Comparison of ENCODE assay signal across 8 cellular contexts in genomic region chr12:110583137-110584059, GRCh38.
DNase-seq lines count a peak whose midpoint lies in the region; ATAC-seq and FAIRE-seq lines count a peak whose summit lies in the region.

Gene PPTC7 (minus strand): TSS chr12:110583318. CDS start chr12:110583031, 287 bp downstream.

- peak within 1 kb of the TSS; percentile 82 for H3K4me3 ChIP-seq in effector memory CD4-positive, alpha-beta T cell (ENCODE audit: insufficient read depth, low read depth, low read length, poor library complexity, severe bottlenecking)

- peak; percentile 42 for FAIRE-seq in HTR-8/SVneo (lab: Jason Lieb, UNC)

- no peaks in the 10 kb centered on the region for H3K9me3 ChIP-seq in effector memory CD4-positive, alpha-beta T cell (ENCODE audit: control insufficient read depth, low read length)

- peaks cover 44% of the 10 kb centered on the region for H3K4me1 ChIP-seq in effector memory CD4-positive, alpha-beta T cell (ENCODE audit: control insufficient read depth, insufficient read depth, low read length, poor library complexity, severe bottlenecking)

- no peaks in the 10 kb centered on the region for H3K36me3 ChIP-seq in effector memory CD4-positive, alpha-beta T cell (ENCODE audit: control insufficient read depth, insufficient read depth, low read length)

- peak within 1 kb of the TSS; percentile 96 for H3K27ac ChIP-seq in effector memory CD4-positive, alpha-beta T cell (ENCODE audit: insufficient read depth, low read length, poor library complexity, severe bottlenecking)

- peak; percentile 77 for ATAC-seq in GM21360 (IDR thresholded peaks at IDR 0.05; ENCODE audit: unreplicated experiment)

- DNase-seq in COLO668 (lab: John Stamatoyannopoulos, UW; ENCODE audit: unreplicated experiment) (peak; percentile 97), HTR-8/SVneo (ENCODE audit: insufficient read length, low spot score) (peak; percentile 94), NOMO-1 treated with DMSO at 0.1 percent for 48 hours (lab: John Stamatoyannopoulos, UW; ENCODE audit: unreplicated experiment) (peak; percentile 95), medulla oblongata (ENCODE audit: extremely low spot score) (peak; percentile 99)
- peak; percentile 95 to 96 for DNase-seq in activated CD8-positive, alpha-beta memory T cell treated with anti-CD3 and anti-CD28 coated beads for 4 hours (ENCODE audit: low read depth in 2 of 2)
- peak; percentile 94 to 96 (median 95) for DNase-seq in effector memory CD4-positive, alpha-beta T cell
- peak; percentile 95 to 98 (median 97) for DNase-seq in stimulated activated CD4-positive, alpha-beta T cell treated with anti-CD3 and anti-CD28 coated beads, TNF-alpha, amount 100 ng/mL, for 48 hours (ENCODE audit: low read depth in 3 of 3)

- H3K27me3 ChIP-seq in effector memory CD4-positive, alpha-beta T cell (replicated peaks; ENCODE audit: control insufficient read depth, insufficient read depth, low read length, poor library complexity, severe bottlenecking) = no peaks in the 10 kb centered on the region

Comparison
In these comparisons a context has a peak if more than half of its experiments do, and no peak if none do; other contexts are left out.
1. Peak in every context shown above with its lines: DNase-seq, ATAC-seq, H3K4me3 ChIP-seq and H3K27ac ChIP-seq.